In genomic region chr9:22457448-22457847, GRCh38 we compare ENCODE assay signal across 24 cellular contexts. TPM values are rescaled to one million over a fixed set of nuclear protein-coding genes. Genes with fewer than 3 reads are reported as not detected.
DNase-seq lines count a peak whose midpoint lies in the region; ATAC-seq, FAIRE-seq and TF ChIP-seq lines count a peak whose summit lies in the region.
"Had no signal": no experiment of that assay in that cellular context is flagged by ENCODE, and none has a peak within 500 bp of the region (broad histone marks: within the 10 kb centered on the region; RNA-seq: fewer than 3 reads in every experiment).

No MANE protein-coding gene starts in this region.

- no peak overlapping the region for H3K27ac ChIP-seq in right lobe of liver
- H3K27ac ChIP-seq in HepG2 (ENCODE audit: extremely low read length, insufficient read depth, low read length): no peak overlapping the region
- no peak overlapping the region for H3K27ac ChIP-seq in endodermal cell (ENCODE audit: low read depth, low read length)
- H3K27ac ChIP-seq: GM23248, left lung, SJSA1, uterus, VCaP had no signal

- peak in 1 of 4 donors; percentile 22 for TF ChIP-seq CTCF in right lobe of liver (IDR thresholded peaks at IDR 0.05)
- TF ChIP-seq CTCF in HepG2 (CRISPR knock-in tag; IDR thresholded peaks at IDR 0.05): no peak
- TF ChIP-seq CTCF in endodermal cell (conservative IDR thresholded peaks at IDR 0.05): peak; percentile 79
- no peak for TF ChIP-seq CTCF in GM20000 (IDR thresholded peaks at IDR 0.05; ENCODE audit: extremely low read depth, missing control alignments)

- intact Hi-C loops in right lobe of liver (cut with DNase I): loop anchor here in 1 of 2 donors (10.0 kb wide), 1 partner anchor 153 kb away; no protein-coding TSS in a partner anchor
- intact Hi-C loops in HepG2 (cut with micrococcal nuclease; ENCODE audit: unreplicated experiment): no loop called here

- no peak overlapping the region for H3K4me3 ChIP-seq in right lobe of liver
- no peak overlapping the region for H3K4me3 ChIP-seq in HepG2 (replicated peaks in 1 of 3; ENCODE audit: insufficient read depth in 1 of 3, low read depth in 2 of 3, low read length in 3 of 3)
- no peak overlapping the region for H3K4me3 ChIP-seq in endodermal cell (ENCODE audit: low read length)
- H3K4me3 ChIP-seq: GM23248, left lung, SJSA1, uterus had no signal

- H2AFZ ChIP-seq in HepG2 (ENCODE audit: low read length): no peak overlapping the region
- H2AFZ ChIP-seq: GM23248 had no signal

- TF ChIP-seq EP300 in HepG2 (IDR thresholded peaks at IDR 0.05; ENCODE audit: low read depth in 2 of 2, low read length in 2 of 2) (no peak), HepG2 (CRISPR knock-in tag; IDR thresholded peaks at IDR 0.05; ENCODE audit: borderline replicate concordance) (no peak)

- peaks cover 0 to 4% (median 0%) of the 10 kb centered on the region in 4 donors for H3K36me3 ChIP-seq in right lobe of liver
- H3K36me3 ChIP-seq in HepG2 (replicated peaks in 1 of 2; ENCODE audit: control insufficient read depth in 1 of 2, insufficient read depth in 2 of 2, low read length in 2 of 2): no peaks in the 10 kb centered on the region
- H3K36me3 ChIP-seq in endodermal cell (ENCODE audit: control insufficient read depth, insufficient read depth, low read length): peaks cover 16% of the 10 kb centered on the region
- H3K36me3 ChIP-seq: left lung, SJSA1, uterus had no signal

- H3K27me3 ChIP-seq in right lobe of liver (no peaks in the 10 kb centered on the region), HepG2 (ENCODE audit: control insufficient read depth in 1 of 2, insufficient read depth in 2 of 2, low read length in 2 of 2) (peaks cover 0 to 1% of the 10 kb centered on the region in 2 experiments; a peak in 2 of 5 replicates), endodermal cell (ENCODE audit: control insufficient read depth, insufficient read depth, low read length, poor library complexity, severe bottlenecking) (no peaks in the 10 kb centered on the region)
- H3K27me3 ChIP-seq: left lung, SJSA1, uterus had no signal

- DNase-seq in right lobe of liver (no peak), HepG2 (ENCODE audit: low spot score) (no peak), NCI-H2107 treated with DMSO at 0.1 percent for 48 hours (lab: John Stamatoyannopoulos, UW; ENCODE audit: unreplicated experiment) (peak; percentile 89), endodermal cell (peak; percentile 80), T-helper 2 cell (no peak), GM20000 (ENCODE audit: low spot score) (no peak)
- no peak for DNase-seq in activated naive CD4-positive, alpha-beta T cell (lab: John Stamatoyannopoulos, UW)
- DNase-seq: ACHN; activated CD4-positive, alpha-beta memory T cell treated with anti-CD3 and anti-CD28 coated beads for 36 hours; activated T-cell treated with anti-CD3 and anti-CD28 coated beads for 4 hours; amygdala; caudate nucleus; DND-41; GM23248; Kasumi-1; left lung; NCI-H1436; NCI-H510A treated with DMSO at 0.1 percent for 48 hours; stimulated activated CD8-positive, alpha-beta memory T cell treated with anti-CD3 and anti-CD28 coated beads, Interleukin-4, amount 100 ng/mL, for 48 hours; T-helper 17 cell; uterus had no signal

- peaks cover 0 to 20% (median 3%) of the 10 kb centered on the region in 4 donors for H3K4me1 ChIP-seq in right lobe of liver
- no peaks in the 10 kb centered on the region for H3K4me1 ChIP-seq in HepG2 (ENCODE audit: insufficient read depth, low read length)
- no peaks in the 10 kb centered on the region for H3K4me1 ChIP-seq in endodermal cell (ENCODE audit: control insufficient read depth, insufficient read depth, low read length)
- H3K4me1 ChIP-seq: left lung, SJSA1, uterus had no signal

- POLR2A ChIA-PET in HepG2 (lab: Yijun Ruan, JAX): no interaction called here

- H3K4me1 Mint-ChIP-seq in endodermal cell: peaks cover 3% of the 10 kb centered on the region
- H3K4me1 Mint-ChIP-seq: T-helper 17 cell had no signal

- peaks cover 4% of the 10 kb centered on the region for H3K36me3 Mint-ChIP-seq in endodermal cell (ENCODE audit: low read depth)
- H3K36me3 Mint-ChIP-seq: activated CD4-positive, alpha-beta memory T cell treated with anti-CD3 and anti-CD28 coated beads for 36 hours had no signal

- H3K4me3 Mint-ChIP-seq in endodermal cell: no peak overlapping the region
- H3K4me3 Mint-ChIP-seq: activated CD4-positive, alpha-beta memory T cell treated with anti-CD3 and anti-CD28 coated beads for 36 hours; T-helper 17 cell had no signal

- in situ Hi-C loops in HepG2 (cut with HindIII; ENCODE audit: extremely low pct_ligation_motif_present, low pct_unique_long_range_greater_than_20kb): loop anchor here (5.0 kb wide), 1 partner anchor 215 kb away; no protein-coding TSS in a partner anchor

- no peak for TF ChIP-seq RAD21 in HepG2 (CRISPR knock-in tag; IDR thresholded peaks at IDR 0.05)

- no peaks in the 10 kb centered on the region for H3K79me2 ChIP-seq in HepG2 (ENCODE audit: insufficient read depth, low read length)

- no peaks in the 10 kb centered on the region for H3K27me3 Mint-ChIP-seq in endodermal cell (ENCODE audit: insufficient read depth)

- H3K9ac ChIP-seq in HepG2 (ENCODE audit: insufficient read depth, low read depth, low read length): no peak overlapping the region
- H3K9ac ChIP-seq in endodermal cell (ENCODE audit: extremely low read depth, low read length, poor library complexity, severe bottlenecking): no peak overlapping the region
- H3K9ac ChIP-seq: GM23248 had no signal

- H4K20me1 ChIP-seq in HepG2 (ENCODE audit: insufficient read depth, low read length): no peaks in the 10 kb centered on the region

- ATAC-seq in right lobe of liver: peak in 3 of 4 donors; percentile 46 to 70 (median 51)
- no peak for ATAC-seq in HepG2
- ATAC-seq in HG02678 (IDR thresholded peaks at IDR 0.05; ENCODE audit: unreplicated experiment): no peak
- ATAC-seq: left lung, T-helper 17 cell had no signal

- no peak for FAIRE-seq in HepG2 (lab: Jason Lieb, UNC)

- TF ChIP-seq POLR2A in right lobe of liver (IDR thresholded peaks at IDR 0.05) (no peak), HepG2 (IDR thresholded peaks at IDR 0.05; ENCODE audit: insufficient read depth in 1 of 2, low read depth in 2 of 2, low read length in 2 of 2) (no peak)

- no peak overlapping the region for H3K4me2 ChIP-seq in HepG2 (ENCODE audit: low read depth, low read length)

- H3K9me3 ChIP-seq in right lobe of liver (no peaks in the 10 kb centered on the region), HepG2 (ENCODE audit: low read length) (no peaks in the 10 kb centered on the region), endodermal cell (ENCODE audit: control insufficient read depth, low read length) (no peaks in the 10 kb centered on the region)
- H3K9me3 ChIP-seq: left lung, SJSA1, uterus had no signal

- H3K9me3 Mint-ChIP-seq in endodermal cell: no peaks in the 10 kb centered on the region
- H3K9me3 Mint-ChIP-seq: activated CD4-positive, alpha-beta memory T cell treated with anti-CD3 and anti-CD28 coated beads for 36 hours had no signal

- no CpG with 5 or more reads among the region's 1 CpG for WGBS in right lobe of liver (ENCODE audit: insufficient coverage, low coverage, low lambda C conversion rate, missing lambda C conversion rate)
- 50% methylated on average over 1 of the region's 1 CpG for WGBS in HepG2 (ENCODE audit: low lambda C conversion rate)
- WGBS in endodermal cell (ENCODE audit: insufficient coverage in 1 of 2, insufficient read length in 1 of 2), 2 experiments: 89 to 100% methylated on average over 1 of the region's 1 CpG

- H3K27ac Mint-ChIP-seq in endodermal cell: no peak overlapping the region
- H3K27ac Mint-ChIP-seq: activated CD4-positive, alpha-beta memory T cell treated with anti-CD3 and anti-CD28 coated beads for 36 hours; T-helper 17 cell had no signal

- BruUV-seq in HepG2 (replicated peaks; lab: Mats Ljungman, UMichigan): no TSS peak

- CTCF ChIA-PET in HepG2 (lab: Yijun Ruan, JAX; ENCODE audit: low intra/inter-chr PET ratio, low total read pairs): no interaction called here

TF ChIP-seq in HepG2, 621 proteins besides CTCF, POLR2A, EP300 and RAD21 (continues in another document):
- TF ChIP-seq HMG20B (CRISPR knock-in tag; conservative IDR thresholded peaks at IDR 0.05): no peak
- no peak for TF ChIP-seq NR2F6 (IDR thresholded peaks at IDR 0.05)
- TF ChIP-seq NR2F6 (CRISPR knock-in tag; IDR thresholded peaks at IDR 0.05): no peak

RNA-seq across cellular contexts. Expression of gene DMRTA1, which starts 10.8 kb away (rescaled TPM):
- total RNA-seq in right lobe of liver: 1 to 10 TPM; 2.7 to 9.3 (median 7.7) TPM
- 0.07 and 0.13 TPM in 2 replicates for total RNA-seq in HepG2 (2016; rRNA removed; fragmentation: Illumina TruSeq; extraction: Trizol)
- under 0.01 and 0.09 TPM in 2 replicates for total RNA-seq in HepG2 (2016; cell fraction: cytosol; rRNA removed; fragmentation: Illumina TruSeq; extraction: Trizol; ENCODE audit: low read depth)
- total RNA-seq in HepG2 (2016; cell fraction: insoluble cytoplasmic fraction; rRNA removed; fragmentation: Illumina TruSeq; extraction: Trizol): 0.09 and 0.11 TPM in 2 replicates
- total RNA-seq in HepG2 (2016; cell fraction: membrane; rRNA removed; fragmentation: Illumina TruSeq; extraction: Trizol): 0.10 and 0.12 TPM in 2 replicates
- 0.56 and 0.62 TPM in 2 replicates for total RNA-seq in HepG2 (2016; cell fraction: nucleus; rRNA removed; fragmentation: Illumina TruSeq; extraction: Trizol)
- polyA plus RNA-seq in HepG2 (2011; rRNA removed): 0.05 and 0.16 TPM in 2 replicates
- 0.01 and 0.04 TPM in 2 replicates for polyA plus RNA-seq in HepG2 (2011; cell fraction: cytosol; rRNA removed)
- polyA plus RNA-seq in HepG2 (2011; cell fraction: nucleus; rRNA removed): 0.11 and 0.24 TPM in 2 replicates
- not detected in 2 replicates for polyA plus RNA-seq in HepG2 (2012)
- not detected in 2 replicates for polyA plus RNA-seq in HepG2 (2016; cell fraction: cytosol; fragmentation: Illumina TruSeq; extraction: Trizol; ENCODE audit: low read depth)
- 0.03 and 0.07 TPM in 2 replicates for polyA plus RNA-seq in HepG2 (2016; cell fraction: insoluble cytoplasmic fraction; fragmentation: Illumina TruSeq; extraction: Trizol; ENCODE audit: low read depth)
- polyA plus RNA-seq in HepG2 (2016; cell fraction: membrane; fragmentation: Illumina TruSeq; extraction: Trizol; ENCODE audit: low read depth): 0.03 and 0.09 TPM in 2 replicates
- polyA plus RNA-seq in HepG2 (2016; cell fraction: nucleus; fragmentation: Illumina TruSeq; extraction: Trizol; ENCODE audit: insufficient read depth, low read depth): 0.08 and 0.11 TPM in 2 replicates
- polyA minus RNA-seq in HepG2 (2011; rRNA and poly(A)+ RNA removed; ENCODE audit: low replicate concordance): 0.20 and 0.44 TPM in 2 replicates
- 0.10 TPM in 1 of 2 replicates, not detected in the other for polyA minus RNA-seq in HepG2 (2011; cell fraction: cytosol; rRNA and poly(A)+ RNA removed)
- 4.8 and 5.3 TPM in 2 replicates for polyA minus RNA-seq in HepG2 (2011; cell fraction: nucleus; rRNA and poly(A)+ RNA removed)
- 1 to 10 TPM; 4.6 to 5.6 TPM for total RNA-seq in endodermal cell
- 4.7 TPM for polyA plus RNA-seq in endodermal cell (2013, experiment 1 of 2)
- polyA plus RNA-seq in endodermal cell (2013, experiment 2 of 2): 4.8 TPM
- total RNA-seq: activated CD4-positive, alpha-beta memory T cell treated with anti-CD3 and anti-CD28 coated beads for 36 hours had no signal
- polyA plus RNA-seq: GM23248 had no signal

Comparison
In these comparisons a context has a peak if more than half of its experiments do, and no peak if none do; other contexts are left out.
1. ATAC-seq: peak in right lobe of liver (3 of 4); none in HepG2 (single experiment) and HG02678 (single experiment).
2. DNase-seq: peak in NCI-H2107 treated with DMSO at 0.1 percent for 48 hours (single experiment) and endodermal cell (single experiment); none in right lobe of liver (0 of 3), HepG2 (single experiment), T-helper 2 cell (0 of 5), GM20000 (single experiment) and activated naive CD4-positive, alpha-beta T cell (0 of 4).